1 cellular context compared by ENCODE assay signal in the genomic region with DNA sequence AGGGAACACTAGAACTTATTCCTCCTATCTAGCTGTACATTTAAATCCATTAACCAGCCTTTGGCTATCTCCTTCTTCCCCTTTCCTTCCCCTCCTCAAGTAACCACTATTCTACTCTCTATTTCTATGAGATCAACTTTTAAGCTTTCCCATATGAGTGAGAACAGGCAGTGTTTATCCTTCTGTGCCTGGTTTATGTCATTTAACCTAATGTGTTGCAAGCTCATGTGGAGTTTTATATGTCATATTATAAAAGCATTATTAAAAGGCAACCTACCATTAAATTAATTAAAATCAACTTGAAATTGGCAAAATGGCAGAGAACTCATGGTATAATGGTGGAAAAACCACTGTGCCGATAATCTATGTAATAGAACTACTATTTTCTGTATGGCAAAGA.
TF ChIP-seq lines count a peak whose summit lies in the region.

No MANE protein-coding gene starts in this region.

TF ChIP-seq in SK-N-SH treated with all-trans-retinoic acid at 6 μM for 48 hours, 23 proteins besides CTCF, POLR2A, EP300 and RAD21 (continued from another document):
- no peak for TF ChIP-seq TOX (CRISPR knock-in tag; IDR thresholded peaks at IDR 0.05; ENCODE audit: borderline replicate concordance)
- no peak for TF ChIP-seq PPARA (CRISPR knock-in tag; IDR thresholded peaks at IDR 0.05; ENCODE audit: borderline replicate concordance)
- peak; percentile 59 for TF ChIP-seq ISL1 (CRISPR knock-in tag; IDR thresholded peaks at IDR 0.05)
- no peak for TF ChIP-seq SNAI2 (CRISPR knock-in tag; IDR thresholded peaks at IDR 0.05)
- no peak for TF ChIP-seq ZC3H10 (CRISPR knock-in tag; IDR thresholded peaks at IDR 0.05)
- no peak for TF ChIP-seq PATZ1 (CRISPR knock-in tag; IDR thresholded peaks at IDR 0.05; ENCODE audit: borderline replicate concordance)
- no peak for TF ChIP-seq OSR1 (CRISPR knock-in tag; IDR thresholded peaks at IDR 0.05)
- no peak for TF ChIP-seq TSHZ2 (CRISPR knock-in tag; IDR thresholded peaks at IDR 0.05)
- TF ChIP-seq BACH2 (CRISPR knock-in tag; IDR thresholded peaks at IDR 0.05; ENCODE audit: borderline replicate concordance): no peak
- TF ChIP-seq ESRRG (CRISPR knock-in tag; IDR thresholded peaks at IDR 0.05): no peak
- TF ChIP-seq CSDC2 (CRISPR knock-in tag; IDR thresholded peaks at IDR 0.05): no peak
- TF ChIP-seq ARNTL (CRISPR knock-in tag; IDR thresholded peaks at IDR 0.05; ENCODE audit: borderline replicate concordance, low read depth): no peak
- TF ChIP-seq, protein P1, sequence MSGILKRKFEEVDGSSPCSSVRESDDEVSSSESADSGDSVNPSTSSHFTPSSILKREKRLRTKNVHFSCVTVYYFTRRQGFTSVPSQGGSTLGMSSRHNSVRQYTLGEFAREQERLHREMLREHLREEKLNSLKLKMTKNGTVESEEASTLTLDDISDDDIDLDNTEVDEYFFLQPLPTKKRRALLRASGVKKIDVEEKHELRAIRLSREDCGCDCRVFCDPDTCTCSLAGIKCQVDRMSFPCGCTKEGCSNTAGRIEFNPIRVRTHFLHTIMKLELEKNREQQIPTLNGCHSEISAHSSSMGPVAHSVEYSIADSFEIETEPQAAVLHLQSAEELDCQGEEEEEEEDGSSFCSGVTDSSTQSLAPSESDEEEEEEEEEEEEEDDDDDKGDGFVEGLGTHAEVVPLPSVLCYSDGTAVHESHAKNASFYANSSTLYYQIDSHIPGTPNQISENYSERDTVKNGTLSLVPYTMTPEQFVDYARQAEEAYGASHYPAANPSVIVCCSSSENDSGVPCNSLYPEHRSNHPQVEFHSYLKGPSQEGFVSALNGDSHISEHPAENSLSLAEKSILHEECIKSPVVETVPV (CRISPR knock-in tag; IDR thresholded peaks at IDR 0.05): no peak
- TF ChIP-seq TCF4 (CRISPR knock-in tag; IDR thresholded peaks at IDR 0.05; ENCODE audit: borderline replicate concordance): peak; percentile 42; the same call in 1 of the 2 replicates
